ENCODE assay signal across 17 cellular contexts in genomic region chr19:51572908-51573307, GRCh38. TPM values are rescaled to one million over a fixed set of nuclear protein-coding genes. Genes with fewer than 3 reads are reported as not detected.
DNase-seq lines count a peak whose midpoint lies in the region; ATAC-seq, FAIRE-seq and TF ChIP-seq lines count a peak whose summit lies in the region.
"Had no signal": no experiment of that assay in that cellular context is flagged by ENCODE, and none has a peak within 500 bp of the region (broad histone marks: within the 10 kb centered on the region; RNA-seq: fewer than 3 reads in every experiment).

No MANE protein-coding gene starts in this region.

- H3K4me2 ChIP-seq in K562 (ENCODE audit: insufficient read depth, low read length) (peak overlapping the region; percentile 97), mesenchymal stem cell (ENCODE audit: low read length, poor library complexity, severe bottlenecking) (peak overlapping the region; percentile 38)

- no TSS peak for BruUV-seq in K562 (replicated peaks; lab: Mats Ljungman, UMichigan)

- H4K20me1 ChIP-seq in K562 (replicated peaks; ENCODE audit: control insufficient read depth, insufficient read depth, low read length) = no peaks in the 10 kb centered on the region

- no peak for TF ChIP-seq EP300 in K562 (IDR thresholded peaks at IDR 0.05; ENCODE audit: low read length)

- WGBS in K562 (ENCODE audit: insufficient coverage, low coverage, missing lambda C conversion rate) = 72% methylated on average over 4 of the region's 4 CpGs
- WGBS in mesenchymal stem cell = 42% methylated on average over 4 of the region's 4 CpGs

- H3K14ac ChIP-seq in mesenchymal stem cell (ENCODE audit: low read length in 2 of 2) = no peak overlapping the region

- no peak overlapping the region for H3K23ac ChIP-seq in mesenchymal stem cell (ENCODE audit: low read length in 2 of 2)

- ATAC-seq in K562 (no peak), HG03025 (IDR thresholded peaks at IDR 0.05; ENCODE audit: low FRiP score, unreplicated experiment) (no peak)

- H2AFZ ChIP-seq in K562 (ENCODE audit: low read depth, low read length) (no peak overlapping the region), mesenchymal stem cell (ENCODE audit: low read depth, low read length) (no peak overlapping the region)

- H2AK5ac ChIP-seq in mesenchymal stem cell (ENCODE audit: low read length, severe bottlenecking) = no peak overlapping the region

- H3K9me1 ChIP-seq in K562 (ENCODE audit: control insufficient read depth, insufficient read depth, low read length) = no peaks in the 10 kb centered on the region

- DNase-seq in AG10803 (ENCODE audit: low read depth) = peak; percentile 55
- DNase-seq in HT1080 (ENCODE audit: low read depth) = peak; percentile 81
- DNase-seq in K562 (ENCODE audit: extremely low read depth in 1 of 4, low spot score in 3 of 4) = no peak
- DNase-seq in mesenchymal stem cell = peak; percentile 78
- DNase-seq in activated CD8-positive, alpha-beta memory T cell treated with anti-CD3 and anti-CD28 coated beads, Interleukin-2, amount 50 U/mL, for 4 hours = no peak
- DNase-seq in DMS53 (lab: John Stamatoyannopoulos, UW) = no peak
- no peak for DNase-seq in ACHN
- DNase-seq: activated naive CD4-positive, alpha-beta T cell; mesendoderm; NCI-H146; NCI-H748 treated with DMSO at 0.1 percent for 48 hours had no signal

- peaks cover 50% of the 10 kb centered on the region for H3K36me3 ChIP-seq in K562 (ENCODE audit: control insufficient read depth, insufficient read depth, low read length)
- H3K36me3 ChIP-seq in mesenchymal stem cell (ENCODE audit: control insufficient read depth in 1 of 2, insufficient read depth in 2 of 2, low read depth in 1 of 2, low read length in 2 of 2) = peaks cover 7 to 37% of the 10 kb centered on the region in 2 experiments

- H3K27ac ChIP-seq in K562 (ENCODE audit: extremely low read depth, low read depth, low read length) (peak overlapping the region; percentile 76), mesenchymal stem cell (ENCODE audit: low read length, poor library complexity, severe bottlenecking) (peak overlapping the region; percentile 10)
- H3K27ac ChIP-seq: C4-2B, esophagus muscularis mucosa, vagina had no signal

- TF ChIP-seq POLR2A in K562 (conservative IDR thresholded peaks at IDR 0.05) = no peak

- peaks cover 19% of the 10 kb centered on the region for H3K79me1 ChIP-seq in mesenchymal stem cell (replicated peaks; ENCODE audit: low read length, poor library complexity, severe bottlenecking)

- H3K4me1 ChIP-seq in K562 (replicated peaks in 1 of 2; ENCODE audit: control insufficient read depth in 2 of 2, insufficient read depth in 2 of 2, low read length in 2 of 2) (peaks cover 10 to 42% of the 10 kb centered on the region in 2 experiments), mesenchymal stem cell (ENCODE audit: control insufficient read depth, insufficient read depth, low read depth, low read length) (peaks cover 11% of the 10 kb centered on the region)

- no peak overlapping the region for H2BK12ac ChIP-seq in mesenchymal stem cell (ENCODE audit: low read length in 2 of 2)

- no peak for FAIRE-seq in K562 (lab: Jason Lieb, UNC)
- FAIRE-seq: colon, G401.6 had no signal

- H2BK120ac ChIP-seq in mesenchymal stem cell (ENCODE audit: low read depth, low read length) = no peak overlapping the region

- H3K4me3 ChIP-seq in AG10803 (ENCODE audit: low read length) (0 out of 2 replicates have a peak overlapping the region, but pooled peaks have one; percentile 4), K562 (peak overlapping the region; percentile 71), mesenchymal stem cell (ENCODE audit: insufficient read depth in 1 of 2, low read depth in 1 of 2, low read length in 2 of 2) (peak overlapping the region in 1 of 2 experiments; percentile 95)

- POLR2A ChIA-PET in K562 (lab: Yijun Ruan, JAX) = interaction anchor here (0.9 to 1.4 kb wide), 3 partner anchors 19 to 25 kb away, joined by 5 to 7 read pairs (median 6); no protein-coding TSS in a partner anchor

- H3K9ac ChIP-seq in K562 (ENCODE audit: insufficient read depth in 1 of 2, low read depth in 2 of 2, low read length in 2 of 2) = peak overlapping the region; percentile 47 to 66; a peak in 3 of 4 replicates
- H3K9ac ChIP-seq in mesenchymal stem cell (ENCODE audit: low read length) = peak overlapping the region; percentile 92

- peaks cover 66% of the 10 kb centered on the region for H3K79me2 ChIP-seq in K562 (ENCODE audit: control insufficient read depth, insufficient read depth, low read length)

- H3K18ac ChIP-seq in mesenchymal stem cell (ENCODE audit: low read depth in 1 of 2, low read length in 2 of 2) = no peak overlapping the region

- no peak overlapping the region for H4K8ac ChIP-seq in mesenchymal stem cell (ENCODE audit: low read length)

- no peak overlapping the region for H2BK15ac ChIP-seq in mesenchymal stem cell (ENCODE audit: low read depth, poor library complexity, severe bottlenecking)

- no peak overlapping the region for H4K91ac ChIP-seq in mesenchymal stem cell (ENCODE audit: low read length)

- CTCF ChIA-PET in K562 (lab: Yijun Ruan, JAX; ENCODE audit: low intra/inter-chr PET ratio) = interaction anchor here (1.2 kb wide), 1 partner anchor 100 kb away, joined by 4 read pairs; no protein-coding TSS in a partner anchor

- no peak overlapping the region for H3K4ac ChIP-seq in mesenchymal stem cell (ENCODE audit: low read depth in 1 of 2, low read length in 2 of 2)

- TF ChIP-seq CTCF in AG10803 (conservative IDR thresholded peaks at IDR 0.05; ENCODE audit: low read length) (no peak), K562 (IDR thresholded peaks at IDR 0.05 in 2 of 3, conservative IDR thresholded peaks at IDR 0.05 in 1 of 3; ENCODE audit: insufficient read depth in 2 of 3, low read depth in 1 of 3, low read length in 3 of 3) (no peak)

- H3K9me3 ChIP-seq in K562 (replicated peaks; ENCODE audit: control insufficient read depth, insufficient read depth, low read depth, low read length) (no peaks in the 10 kb centered on the region), mesenchymal stem cell (ENCODE audit: control insufficient read depth, low read length) (no peaks in the 10 kb centered on the region)
- H3K9me3 ChIP-seq: esophagus muscularis mucosa, vagina had no signal

- no peak for TF ChIP-seq RAD21 in K562 (CRISPR knock-in tag; conservative IDR thresholded peaks at IDR 0.05 in 1 of 2, IDR thresholded peaks at IDR 0.05 in 1 of 2)

- in situ Hi-C loops in K562 (cut with MboI) (no loop called here), ACHN (cut with HindIII; ENCODE audit: low pct_ligation_motif_present, low pct_unique_long_range_greater_than_20kb, low sequenced_read_pairs) (no loop called here)

- no peak overlapping the region for H2BK5ac ChIP-seq in mesenchymal stem cell (ENCODE audit: low read depth, low read length, poor library complexity, severe bottlenecking)

- intact Hi-C loops in K562 (cut with micrococcal nuclease) = loop anchor here (2.0 kb wide), 2 partner anchors 26 to 64 kb away; no protein-coding TSS in a partner anchor

- H3K27me3 ChIP-seq in K562 (ENCODE audit: control insufficient read depth in 2 of 2, insufficient read depth in 2 of 2, low read length in 2 of 2) = no peaks in the 10 kb centered on the region
- H3K27me3 ChIP-seq in mesenchymal stem cell (ENCODE audit: control insufficient read depth in 1 of 2, insufficient read depth in 1 of 2, low read length in 2 of 2) = no peaks in the 10 kb centered on the region
- H3K27me3 ChIP-seq: esophagus muscularis mucosa, vagina had no signal

RNA-seq across cellular contexts. Expression of gene ZNF175, which starts 1.8 kb away (rescaled TPM):
- total RNA-seq in HT1080 (2014; rRNA removed; shearing (Covaris generic)) = 2.1 and 5.7 TPM in 2 replicates
- polyA plus RNA-seq in HT1080 (2015; cell fraction: cytosol; rRNA removed) = 8.8 and 9.0 TPM in 2 replicates
- 15.2 and 19.6 TPM in 2 replicates for polyA plus RNA-seq in HT1080 (2015; cell fraction: nucleus; rRNA removed)
- 53.3 and 97.8 TPM in 2 replicates for total RNA-seq in K562 (2011; cell fraction: chromatin; rRNA removed; ENCODE audit: low replicate concordance)
- 31.9 and 40.5 TPM in 2 replicates for total RNA-seq in K562 (2011; cell fraction: nucleolus; rRNA removed)
- total RNA-seq in K562 (2011; cell fraction: nucleoplasm; rRNA removed) = 60.0 and 79.1 TPM in 2 replicates
- total RNA-seq in K562 (2014; rRNA removed) (5.8 and 6.6 TPM in 2 replicates), K562 (2014; rRNA removed; fragmentation: Illumina TruSeq; extraction: Trizol) (19.0 and 22.1 TPM in 2 replicates), K562 (2015; rRNA removed; fragmentation: Illumina TruSeq; extraction: Trizol) (13.9 and 14.0 TPM in 2 replicates), K562 (2021) (19.5 and 23.7 TPM in 2 replicates)
- polyA plus RNA-seq in K562 (2011; rRNA removed) (37.1 and 37.9 TPM in 2 replicates), K562 (2014; fragmentation: Illumina TruSeq; extraction: Trizol) (17.5 and 21.4 TPM in 2 replicates), K562 (2014; fragmentation: Nextera tagmentation; extraction: Ambion mirVana) (1 to 10 TPM; 3.7 to 4.4 TPM), K562 (2014; rRNA removed) (11.1 and 12.8 TPM in 2 replicates)
- 5.6 and 11.8 TPM in 2 replicates for polyA plus RNA-seq in K562 (2011; cell fraction: cytosol; rRNA removed)
- 40.2 and 52.7 TPM in 2 replicates for polyA plus RNA-seq in K562 (2011; cell fraction: nucleus; rRNA removed)
- 23.6 and 33.7 TPM in 2 replicates for polyA plus RNA-seq in K562 (2012)
- 38.3 and 54.3 TPM in 2 replicates for polyA minus RNA-seq in K562 (2011; rRNA and poly(A)+ RNA removed)
- polyA minus RNA-seq in K562 (2011; cell fraction: cytosol; rRNA and poly(A)+ RNA removed) = 13.5 and 26.7 TPM in 2 replicates
- polyA minus RNA-seq in K562 (2011; cell fraction: nucleus; rRNA and poly(A)+ RNA removed) = 19.4 and 42.9 TPM in 2 replicates
- 3.9 TPM for polyA plus RNA-seq in mesenchymal stem cell (2013, experiment 1 of 2)
- polyA plus RNA-seq in mesenchymal stem cell (2013, experiment 2 of 2) = 4.1 TPM

RNA-seq across cellular contexts. Expression of gene SIGLEC6, which starts 41.4 kb away (rescaled TPM):
- total RNA-seq in HT1080 (2014; rRNA removed; shearing (Covaris generic)) = not detected in 2 replicates
- polyA plus RNA-seq in HT1080 (2015; cell fraction: cytosol; rRNA removed) = not detected in 2 replicates
- not detected in 2 replicates for polyA plus RNA-seq in HT1080 (2015; cell fraction: nucleus; rRNA removed)
- 0.67 TPM in 1 of 2 replicates, not detected in the other for total RNA-seq in K562 (2011; cell fraction: chromatin; rRNA removed; ENCODE audit: low replicate concordance)
- total RNA-seq in K562 (2011; cell fraction: nucleolus; rRNA removed) = 0.26 and 0.67 TPM in 2 replicates
- 0.46 and 0.51 TPM in 2 replicates for total RNA-seq in K562 (2011; cell fraction: nucleoplasm; rRNA removed)
- total RNA-seq in K562 (2014; rRNA removed) = 1.00 and 1.0 TPM in 2 replicates
- 0.73 TPM in 2 replicates for total RNA-seq in K562 (2014; rRNA removed; fragmentation: Illumina TruSeq; extraction: Trizol)
- 17.5 and 21.9 TPM in 2 replicates for total RNA-seq in K562 (2015; rRNA removed; fragmentation: Illumina TruSeq; extraction: Trizol)
- total RNA-seq in K562 (2021) = 0.58 and 0.71 TPM in 2 replicates
- 0.57 and 1.8 TPM in 2 replicates for polyA plus RNA-seq in K562 (2011; rRNA removed)
- 0.49 and 1.0 TPM in 2 replicates for polyA plus RNA-seq in K562 (2011; cell fraction: cytosol; rRNA removed)
- polyA plus RNA-seq in K562 (2011; cell fraction: nucleus; rRNA removed) = 1.4 and 2.2 TPM in 2 replicates
- polyA plus RNA-seq in K562 (2012) = 7.2 and 41.7 TPM in 2 replicates
- polyA plus RNA-seq in K562 (2014; fragmentation: Illumina TruSeq; extraction: Trizol) = 0.59 and 0.65 TPM in 2 replicates
- polyA plus RNA-seq in K562 (2014; fragmentation: Nextera tagmentation; extraction: Ambion mirVana) = under 1 TPM; 0.03 to 0.13 TPM
- polyA plus RNA-seq in K562 (2014; rRNA removed) = 0.77 and 0.81 TPM in 2 replicates
- 0.81 and 1.6 TPM in 2 replicates for polyA minus RNA-seq in K562 (2011; rRNA and poly(A)+ RNA removed)
- not detected in 2 replicates for polyA minus RNA-seq in K562 (2011; cell fraction: cytosol; rRNA and poly(A)+ RNA removed)
- polyA minus RNA-seq in K562 (2011; cell fraction: nucleus; rRNA and poly(A)+ RNA removed) = 0.27 and 1.4 TPM in 2 replicates
- polyA plus RNA-seq in mesenchymal stem cell (2013, experiment 1 of 2) = not detected
- not detected for polyA plus RNA-seq in mesenchymal stem cell (2013, experiment 2 of 2)

RNA-seq across cellular contexts. Expression of gene SIGLEC5, which starts 57.3 kb away (rescaled TPM):
- total RNA-seq in HT1080 (2014; rRNA removed; shearing (Covaris generic)) = not detected in 2 replicates
- polyA plus RNA-seq in HT1080 (2015; cell fraction: cytosol; rRNA removed) = not detected in 2 replicates
- polyA plus RNA-seq in HT1080 (2015; cell fraction: nucleus; rRNA removed) = not detected in 2 replicates
- not detected in 2 replicates for total RNA-seq in K562 (2011; cell fraction: chromatin; rRNA removed; ENCODE audit: low replicate concordance)
- total RNA-seq in K562 (2011; cell fraction: nucleolus; rRNA removed) = not detected in 2 replicates
- total RNA-seq in K562 (2011; cell fraction: nucleoplasm; rRNA removed) = not detected in 2 replicates
- total RNA-seq in K562 (2014; rRNA removed) = not detected in 2 replicates
- not detected in 2 replicates for total RNA-seq in K562 (2014; rRNA removed; fragmentation: Illumina TruSeq; extraction: Trizol)
- 0.14 TPM in 1 of 2 replicates, not detected in the other for total RNA-seq in K562 (2015; rRNA removed; fragmentation: Illumina TruSeq; extraction: Trizol)
- total RNA-seq in K562 (2021) = not detected in 2 replicates
- polyA plus RNA-seq in K562 (2011; rRNA removed) = not detected in 2 replicates
- not detected in 2 replicates for polyA plus RNA-seq in K562 (2011; cell fraction: cytosol; rRNA removed)
- polyA plus RNA-seq in K562 (2011; cell fraction: nucleus; rRNA removed) = not detected in 2 replicates
- polyA plus RNA-seq in K562 (2012) = 0.04 TPM in 1 of 2 replicates, not detected in the other
- polyA plus RNA-seq in K562 (2014; fragmentation: Illumina TruSeq; extraction: Trizol) = not detected in 2 replicates
- polyA plus RNA-seq in K562 (2014; fragmentation: Nextera tagmentation; extraction: Ambion mirVana) = not detected
- polyA plus RNA-seq in K562 (2014; rRNA removed) = not detected in 2 replicates
- not detected in 2 replicates for polyA minus RNA-seq in K562 (2011; rRNA and poly(A)+ RNA removed)
- polyA minus RNA-seq in K562 (2011; cell fraction: cytosol; rRNA and poly(A)+ RNA removed) = not detected in 2 replicates
- polyA minus RNA-seq in K562 (2011; cell fraction: nucleus; rRNA and poly(A)+ RNA removed) = not detected in 2 replicates
- polyA plus RNA-seq in mesenchymal stem cell (2013, experiment 1 of 2) = not detected
- not detected for polyA plus RNA-seq in mesenchymal stem cell (2013, experiment 2 of 2)

Comparison
In these comparisons a context has a peak if more than half of its experiments do, and no peak if none do; other contexts are left out.
1. DNase-seq: peak in AG10803 (single experiment), HT1080 (single experiment) and mesenchymal stem cell (single experiment); none in K562 (0 of 4), activated CD8-positive, alpha-beta memory T cell treated with anti-CD3 and anti-CD28 coated beads, Interleukin-2, amount 50 U/mL, for 4 hours (single experiment), DMS53 (single experiment) and ACHN (single experiment).